Comparison of ENCODE assay signal across 10 cellular contexts in the genomic region with DNA sequence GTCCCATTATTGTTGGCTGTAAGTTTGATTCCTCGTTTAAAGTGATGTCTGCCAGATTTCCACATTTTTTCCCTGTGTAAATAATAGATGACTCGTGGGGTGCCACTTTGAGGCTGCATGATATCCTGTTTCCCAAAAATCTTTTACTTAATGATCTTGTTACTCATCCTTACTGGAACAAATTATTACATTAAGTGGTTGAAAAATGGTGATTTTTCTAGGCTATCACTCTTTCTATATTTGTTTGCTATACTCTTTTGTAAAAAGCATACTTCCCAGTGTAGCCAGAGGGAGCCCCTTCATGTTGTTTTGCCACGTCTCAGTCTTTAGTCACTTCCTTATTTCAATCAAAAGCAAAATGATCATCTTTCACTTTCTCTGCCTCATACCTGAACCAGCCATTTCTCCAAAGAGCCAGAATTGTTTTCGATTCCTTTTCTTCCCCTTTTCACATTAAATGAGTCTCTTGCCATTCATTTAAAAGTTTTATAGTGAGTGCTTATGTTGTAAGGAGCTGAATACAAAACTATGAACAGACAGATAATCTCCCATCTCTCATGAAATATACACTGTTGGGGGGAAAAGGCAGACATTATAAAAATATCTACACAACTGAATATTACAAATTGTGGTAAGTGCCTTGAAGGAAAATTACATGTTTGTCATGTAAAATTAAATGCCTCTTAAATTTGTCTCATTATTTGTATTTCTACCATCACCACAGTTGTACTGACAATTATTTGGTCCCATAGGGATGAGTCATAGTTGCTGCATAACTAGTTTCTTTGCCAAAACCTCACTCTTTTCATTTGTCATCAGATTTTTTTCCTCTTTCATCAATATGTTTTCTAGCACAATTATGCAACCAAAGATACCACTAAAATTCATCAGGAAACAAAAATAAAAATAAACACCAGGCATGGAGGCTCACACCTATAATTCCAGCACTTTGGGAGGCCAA. TPM values are rescaled to one million over a fixed set of nuclear protein-coding genes. Genes with fewer than 3 reads are reported as not detected.
A peak's percentile ranks its signal among the peaks of the same experiment; 100 is the strongest.
DNase-seq lines count a peak whose midpoint lies in the region; ATAC-seq and TF ChIP-seq lines count a peak whose summit lies in the region.
"Had no signal": no experiment of that assay in that cellular context is flagged by ENCODE, and none has a peak within 500 bp of the region (broad histone marks: within the 10 kb centered on the region; RNA-seq: fewer than 3 reads in every experiment).

No MANE protein-coding gene starts in this region.

- H3K27me3 ChIP-seq in HCT116 (ENCODE audit: insufficient read depth, low read length) (no peaks in the 10 kb centered on the region), body of pancreas (no peaks in the 10 kb centered on the region), osteoblast (ENCODE audit: insufficient read depth, low read length) (peaks cover 6% of the 10 kb centered on the region), WERI-Rb-1 (ENCODE audit: insufficient read depth, low read depth, severe bottlenecking) (no peaks in the 10 kb centered on the region)

- H4K20me1 ChIP-seq in HCT116 (ENCODE audit: insufficient read depth), result no peaks in the 10 kb centered on the region
- H4K20me1 ChIP-seq in osteoblast (ENCODE audit: insufficient read depth, low read length), result no peaks in the 10 kb centered on the region

- POLR2A ChIA-PET in HCT116 (lab: Charles Lee), result no interaction called here

- H3K4me1 ChIP-seq in HCT116 (ENCODE audit: control insufficient read depth in 1 of 2, insufficient read depth in 2 of 2, low read length in 2 of 2) (peaks cover 6 to 13% of the 10 kb centered on the region in 2 experiments; a peak in 3 of 4 replicates), body of pancreas (no peaks in the 10 kb centered on the region), osteoblast (ENCODE audit: insufficient read depth, low read length) (peaks cover 14% of the 10 kb centered on the region)

- H3K27ac Mint-ChIP-seq in activated T-cell treated with anti-CD3 and anti-CD28 coated beads, Interleukin-2, amount 50 U/mL, for 72 hours, result peak overlapping the region; percentile 84
- H3K27ac Mint-ChIP-seq: dendritic cell treated with granulocyte-macrophage colony-stimulating factor and Interleukin-4, amounts not matched to agents 40 ng/mL and 50 ng/mL, for 4 days had no signal

- TF ChIP-seq RAD21 in HCT116 (IDR thresholded peaks at IDR 0.05; ENCODE audit: low read depth), result peak; percentile 37

- no peaks in the 10 kb centered on the region for H3K36me3 ChIP-seq in HCT116 (ENCODE audit: control insufficient read depth in 1 of 2, insufficient read depth in 2 of 2, low read length in 2 of 2)
- H3K36me3 ChIP-seq in body of pancreas (replicated peaks in 1 of 2; ENCODE audit: insufficient read depth in 1 of 2, low read depth in 2 of 2), result no peaks in the 10 kb centered on the region
- no peaks in the 10 kb centered on the region for H3K36me3 ChIP-seq in osteoblast (ENCODE audit: insufficient read depth, low read length)
- H3K36me3 ChIP-seq in WERI-Rb-1, result no peaks in the 10 kb centered on the region

- no peaks in the 10 kb centered on the region for H3K9me3 ChIP-seq in HCT116 (ENCODE audit: control insufficient read depth in 1 of 2, insufficient read depth in 1 of 2, low read depth in 1 of 2, low read length in 2 of 2)
- no peaks in the 10 kb centered on the region for H3K9me3 ChIP-seq in body of pancreas
- no peaks in the 10 kb centered on the region for H3K9me3 ChIP-seq in osteoblast (ENCODE audit: low read depth, low read length)
- no peaks in the 10 kb centered on the region for H3K9me3 ChIP-seq in WERI-Rb-1 (ENCODE audit: severe bottlenecking)

- peak overlapping the region; percentile 77 to 80 for H3K4me3 Mint-ChIP-seq in activated T-cell treated with anti-CD3 and anti-CD28 coated beads, Interleukin-2, amount 50 U/mL, for 72 hours
- H3K4me3 Mint-ChIP-seq: dendritic cell treated with granulocyte-macrophage colony-stimulating factor and Interleukin-4, amounts not matched to agents 40 ng/mL and 50 ng/mL, for 4 days had no signal

- no peak overlapping the region for H3K27ac ChIP-seq in HCT116 (ENCODE audit: low read depth, low read length)
- peak overlapping the region in 1 of 4 donors; percentile 58 for H3K27ac ChIP-seq in body of pancreas
- H3K27ac ChIP-seq in osteoblast (ENCODE audit: low read depth, low read length), result peak overlapping the region; percentile 82
- no peak overlapping the region for H3K27ac ChIP-seq in WERI-Rb-1

- TF ChIP-seq POLR2A in HCT116 (IDR thresholded peaks at IDR 0.05; ENCODE audit: borderline replicate concordance, extremely low read depth, insufficient read depth, insufficient read length) (no peak), body of pancreas (IDR thresholded peaks at IDR 0.05) (no peak)

- no peaks in the 10 kb centered on the region for H3K36me3 Mint-ChIP-seq in activated T-cell treated with anti-CD3 and anti-CD28 coated beads, Interleukin-2, amount 50 U/mL, for 72 hours (ENCODE audit: insufficient read depth in 2 of 2)

- TF ChIP-seq CTCF in HCT116 (IDR thresholded peaks at IDR 0.05 in 2 of 3, conservative IDR thresholded peaks at IDR 0.05 in 1 of 3; ENCODE audit: borderline replicate concordance in 1 of 3, insufficient read depth in 1 of 3, low read depth in 2 of 3, low read length in 2 of 3) (no peak), body of pancreas (IDR thresholded peaks at IDR 0.05) (peak in 1 of 7 experiments; percentile 6), osteoblast (IDR thresholded peaks at IDR 0.05; ENCODE audit: extremely low read depth, low read depth, low read length) (peak; percentile 20), WERI-Rb-1 (IDR thresholded peaks at IDR 0.05; ENCODE audit: low read depth, low read length) (no peak)

- CTCF ChIA-PET in HCT116 (lab: Charles Lee), result no interaction called here

- RAD21 ChIA-PET in HCT116 (lab: Charles Lee; ENCODE audit: low non-redundant PET in 1 of 2, low total read pairs in 2 of 2, uncharacterized antibody in 2 of 2, unreplicated experiment in 2 of 2), result no interaction called here

- no peak overlapping the region for H3K9ac ChIP-seq in HCT116 (ENCODE audit: low read length)

- peak; percentile 98 for ATAC-seq in activated T-cell treated with anti-CD3 and anti-CD28 coated beads, Interleukin-2, amount 50 U/mL, for 72 hours (replicated peaks in 1 of 2)
- peak; percentile 57 for ATAC-seq in HCT116
- ATAC-seq in body of pancreas, result peak; percentile 47

- no peaks in the 10 kb centered on the region for H3K9me3 Mint-ChIP-seq in activated T-cell treated with anti-CD3 and anti-CD28 coated beads, Interleukin-2, amount 50 U/mL, for 72 hours
- H3K9me3 Mint-ChIP-seq: dendritic cell treated with granulocyte-macrophage colony-stimulating factor and Interleukin-4, amounts not matched to agents 40 ng/mL and 50 ng/mL, for 4 days had no signal

- no TSS peak for BruUV-seq in HCT116 (replicated peaks; lab: Mats Ljungman, UMichigan)

- H3K4me2 ChIP-seq in HCT116 (ENCODE audit: low read length), result peak overlapping the region; percentile 43
- peak overlapping the region; percentile 86 for H3K4me2 ChIP-seq in osteoblast (ENCODE audit: insufficient read depth, low read length)

- H3K27me3 Mint-ChIP-seq in activated T-cell treated with anti-CD3 and anti-CD28 coated beads, Interleukin-2, amount 50 U/mL, for 72 hours (ENCODE audit: low read depth), result peaks cover 6% of the 10 kb centered on the region
- H3K27me3 Mint-ChIP-seq: dendritic cell treated with granulocyte-macrophage colony-stimulating factor and Interleukin-4, amounts not matched to agents 40 ng/mL and 50 ng/mL, for 4 days had no signal

- peaks cover 18% of the 10 kb centered on the region for H3K4me1 Mint-ChIP-seq in activated T-cell treated with anti-CD3 and anti-CD28 coated beads, Interleukin-2, amount 50 U/mL, for 72 hours (ENCODE audit: low read depth)

- H3K4me3 ChIP-seq in HCT116 (replicated peaks in 1 of 2; ENCODE audit: low read depth in 1 of 2, low read length in 2 of 2) (no peak overlapping the region; a peak in 1 of 4 replicates), body of pancreas (no peak overlapping the region), osteoblast (ENCODE audit: insufficient read depth, low read length) (peak overlapping the region; percentile 60), WERI-Rb-1 (ENCODE audit: low read depth, low read length) (no peak overlapping the region)

- 20 to 28% methylated on average over 4 of the region's 4 CpGs for WGBS in body of pancreas, 2 donors

- H2AFZ ChIP-seq in HCT116 (ENCODE audit: low read depth, low read length, poor library complexity, severe bottlenecking) (peak overlapping the region; percentile 76), osteoblast (ENCODE audit: low read length) (peak overlapping the region; percentile 65)

- intact Hi-C loops in HCT116 (cut with micrococcal nuclease), result no loop called here
- intact Hi-C loops in body of pancreas (cut with DNase I), result no loop called here

- DNase-seq in activated T-cell treated with anti-CD3 and anti-CD28 coated beads, Interleukin-2, amount 50 U/mL, for 72 hours, result peak; percentile 15 to 28
- no peak for DNase-seq in activated T-cell treated with anti-CD3 and anti-CD28 coated beads, Interleukin-2, amount 50 U/mL, for 1 hour
- DNase-seq in HCT116 (ENCODE audit: low read depth, low spot score), result no peak
- peak; percentile 77 for DNase-seq in M059J (ENCODE audit: low read depth)
- no peak for DNase-seq in body of pancreas
- DNase-seq in osteoblast (ENCODE audit: insufficient read length, low spot score, missing footprints), result peak; percentile 54
- DNase-seq in NCI-H345 treated with DMSO at 0.1 percent for 48 hours (lab: John Stamatoyannopoulos, UW; ENCODE audit: unreplicated experiment), result no peak
- no peak for DNase-seq in WERI-Rb-1

- H3K79me2 ChIP-seq in HCT116 (ENCODE audit: insufficient read depth, low read length) (no peaks in the 10 kb centered on the region), osteoblast (ENCODE audit: insufficient read depth, low read length) (no peaks in the 10 kb centered on the region)

- no peaks in the 10 kb centered on the region for H3K9me2 ChIP-seq in HCT116 (ENCODE audit: insufficient read depth)

TF ChIP-seq in HCT116, 20 proteins besides CTCF, POLR2A, EP300 and RAD21:
- TF ChIP-seq JUND (IDR thresholded peaks at IDR 0.05), result peak; percentile 53; the same call in 1 of the 2 replicates
- TF ChIP-seq CEBPB (IDR thresholded peaks at IDR 0.05; ENCODE audit: low read depth), result peak; percentile 37; the same call in 1 of the 2 replicates
- TF ChIP-seq YY1 (IDR thresholded peaks at IDR 0.05; ENCODE audit: extremely low read depth, insufficient replicate concordance, low read depth, low read length), result no peak
- peak; percentile 48 for TF ChIP-seq FOSL1 (IDR thresholded peaks at IDR 0.05; ENCODE audit: low read depth)

RNA-seq across cellular contexts. Expression of a gene that starts 41.5 kb away (rescaled TPM):
- not detected for total RNA-seq in activated T-cell treated with anti-CD3 and anti-CD28 coated beads, Interleukin-2, amount 50 U/mL, for 72 hours
- total RNA-seq in HCT116 (2021; ENCODE audit: unreplicated experiment) (not detected), body of pancreas (not detected), osteoblast (not detected in 2 replicates)
- 0.10 TPM in 1 of 2 replicates, not detected in the other for polyA plus RNA-seq in HCT116 (2012)
- total RNA-seq in M059J (2014; rRNA removed; shearing (Covaris generic)), result not detected in 2 replicates
- total RNA-seq: subcutaneous adipose tissue had no signal

RNA-seq across cellular contexts. Expression of a gene that starts 58.4 kb away (rescaled TPM):
- 10 to 100 TPM; 60.6 to 64.7 TPM for total RNA-seq in activated T-cell treated with anti-CD3 and anti-CD28 coated beads, Interleukin-2, amount 50 U/mL, for 72 hours
- 99.1 TPM for total RNA-seq in HCT116 (2021; ENCODE audit: unreplicated experiment)
- polyA plus RNA-seq in HCT116 (2012), result 91.4 and 94.4 TPM in 2 replicates
- total RNA-seq in M059J (2014; rRNA removed; shearing (Covaris generic)), result 175 and 189 TPM in 2 replicates
- 10 to 100 TPM; 46.1 to 55.8 TPM for total RNA-seq in body of pancreas
- 81.4 and 89.0 TPM in 2 replicates for total RNA-seq in osteoblast

Comparison
In these comparisons a context has a peak if more than half of its experiments do, and no peak if none do; other contexts are left out.
1. DNase-seq: peak in activated T-cell treated with anti-CD3 and anti-CD28 coated beads, Interleukin-2, amount 50 U/mL, for 72 hours (2 of 2), M059J (single experiment) and osteoblast (single experiment); none in activated T-cell treated with anti-CD3 and anti-CD28 coated beads, Interleukin-2, amount 50 U/mL, for 1 hour (single experiment), HCT116 (single experiment), body of pancreas (0 of 4), NCI-H345 treated with DMSO at 0.1 percent for 48 hours (single experiment) and WERI-Rb-1 (single experiment).
2. ATAC-seq: peak in every context shown above with its lines; median percentile 98 in activated T-cell treated with anti-CD3 and anti-CD28 coated beads, Interleukin-2, amount 50 U/mL, for 72 hours; 57 in HCT116; 47 in body of pancreas.